ENCODE assay signal across 9 cellular contexts in the genomic region with DNA sequence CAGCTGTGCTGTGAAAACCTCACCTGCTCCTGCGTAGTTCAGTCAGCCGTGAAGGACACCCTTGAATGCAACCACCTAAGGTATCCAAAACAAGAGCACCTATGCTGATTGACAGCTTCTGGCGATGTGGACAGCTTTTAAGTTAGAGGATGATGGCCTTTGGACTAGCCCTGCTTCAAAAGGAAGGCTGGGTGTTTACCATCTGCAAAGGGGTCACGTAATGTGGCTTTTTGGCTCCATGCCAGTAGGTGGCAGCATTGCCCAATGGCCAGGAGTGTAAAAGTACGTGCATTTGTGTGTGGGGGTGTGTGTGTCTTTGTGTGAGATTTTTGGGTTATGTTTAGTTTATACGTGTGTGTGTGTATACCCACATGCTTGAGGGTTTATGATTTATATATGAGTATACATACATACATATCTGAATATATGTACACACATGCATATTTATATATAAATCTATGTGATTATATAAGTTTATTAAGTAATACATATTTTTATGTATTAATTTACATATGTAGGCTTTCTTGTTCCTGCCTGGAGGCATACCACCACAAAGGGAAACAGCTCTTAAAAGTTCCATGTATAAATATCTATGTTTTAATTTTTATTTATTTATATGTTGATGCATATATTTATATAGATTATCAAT.
A peak's percentile ranks its signal among the peaks of the same experiment; 100 is the strongest.
DNase-seq lines count a peak whose midpoint lies in the region; ATAC-seq and TF ChIP-seq lines count a peak whose summit lies in the region.
"Had no signal": no experiment of that assay in that cellular context is flagged by ENCODE, and none has a peak within 500 bp of the region (broad histone marks: within the 10 kb centered on the region; RNA-seq: fewer than 3 reads in every experiment).

No MANE protein-coding gene starts in this region.

- H3K27ac Mint-ChIP-seq in activated T-cell treated with anti-CD3 and anti-CD28 coated beads, Interleukin-2, amount 50 U/mL, for 24 hours, result no peak overlapping the region
- H3K27ac Mint-ChIP-seq: activated naive CD8-positive, alpha-beta T cell had no signal

- peak; percentile 82 for ATAC-seq in HG02870 (IDR thresholded peaks at IDR 0.05; ENCODE audit: unreplicated experiment)

- H3K9me3 ChIP-seq in thyroid gland, result no peaks in the 10 kb centered on the region

- no peaks in the 10 kb centered on the region for H3K27me3 Mint-ChIP-seq in activated T-cell treated with anti-CD3 and anti-CD28 coated beads, Interleukin-2, amount 50 U/mL, for 24 hours
- H3K27me3 Mint-ChIP-seq: activated naive CD8-positive, alpha-beta T cell had no signal

- H3K4me3 ChIP-seq in thyroid gland (replicated peaks in 1 of 3), result no peak overlapping the region

- TF ChIP-seq CTCF in thyroid gland (IDR thresholded peaks at IDR 0.05), result peak in 1 of 6 experiments; percentile 31

- WGBS in thyroid gland, 2 donors, result 28 to 34% methylated on average over 6 of the region's 6 CpGs

- intact Hi-C loops in thyroid gland (cut with DNase I), result loop anchor here (10.0 kb wide), 1 partner anchor 1254 kb away; no protein-coding TSS in a partner anchor

- H3K36me3 ChIP-seq in thyroid gland, result no peaks in the 10 kb centered on the region

- no peaks in the 10 kb centered on the region for H3K27me3 ChIP-seq in thyroid gland

- H3K4me3 Mint-ChIP-seq in activated T-cell treated with anti-CD3 and anti-CD28 coated beads, Interleukin-2, amount 50 U/mL, for 24 hours, result no peak overlapping the region
- H3K4me3 Mint-ChIP-seq: activated naive CD8-positive, alpha-beta T cell had no signal

- no peaks in the 10 kb centered on the region for H3K4me1 Mint-ChIP-seq in activated T-cell treated with anti-CD3 and anti-CD28 coated beads, Interleukin-2, amount 50 U/mL, for 24 hours (ENCODE audit: low read depth)

- H3K27ac ChIP-seq in thyroid gland, result no peak overlapping the region

- peaks cover 7 to 15% of the 10 kb centered on the region in 2 donors for H3K4me1 ChIP-seq in thyroid gland

- no peaks in the 10 kb centered on the region for H3K36me3 Mint-ChIP-seq in activated T-cell treated with anti-CD3 and anti-CD28 coated beads, Interleukin-2, amount 50 U/mL, for 24 hours (ENCODE audit: low read depth)
- H3K36me3 Mint-ChIP-seq: activated naive CD8-positive, alpha-beta T cell had no signal

- TF ChIP-seq POLR2A in thyroid gland (IDR thresholded peaks at IDR 0.05), result no peak

- no peaks in the 10 kb centered on the region for H3K9me3 Mint-ChIP-seq in activated T-cell treated with anti-CD3 and anti-CD28 coated beads, Interleukin-2, amount 50 U/mL, for 24 hours

- DNase-seq in SIG-M5 treated with dmso at 0.1 percent for 504 hours (lab: John Stamatoyannopoulos, UW; ENCODE audit: unreplicated experiment) (peak; percentile 21), SIG-M5 (lab: John Stamatoyannopoulos, UW) (no peak), NCI-H69 (lab: John Stamatoyannopoulos, UW) (peak; percentile 6), kidney tubule cell (ENCODE audit: low spot score) (peak; percentile 60), thyroid gland (peak; percentile 49 to 57), 8988T (no peak)
- peak; percentile 54 for DNase-seq in activated T-cell treated with anti-CD3 and anti-CD28 coated beads, Interleukin-2, amount 50 U/mL, for 24 hours

Comparison
In these comparisons a context has a peak if more than half of its experiments do, and no peak if none do; other contexts are left out.
1. DNase-seq: peak in SIG-M5 treated with dmso at 0.1 percent for 504 hours (single experiment), NCI-H69 (single experiment), activated T-cell treated with anti-CD3 and anti-CD28 coated beads, Interleukin-2, amount 50 U/mL, for 24 hours (single experiment), kidney tubule cell (single experiment) and thyroid gland (2 of 2); none in SIG-M5 (single experiment) and 8988T (single experiment).